6 cellular contexts compared by ENCODE assay signal in genomic region chr7:141737118-141737835, GRCh38. TPM values are rescaled to one million over a fixed set of nuclear protein-coding genes. Genes with fewer than 3 reads are reported as not detected.
DNase-seq lines count a peak whose midpoint lies in the region; FAIRE-seq and TF ChIP-seq lines count a peak whose summit lies in the region.

No MANE protein-coding gene starts in this region.

- no peak overlapping the region for H3K4ac ChIP-seq in neuronal stem cell (ENCODE audit: low read length)

- H2BK5ac ChIP-seq in neuronal stem cell (ENCODE audit: low read length): no peak overlapping the region

- H3K27ac Mint-ChIP-seq in CD8-positive, alpha-beta memory T cell: peak overlapping the region; percentile 88 to 99 (median 98)

- peaks cover 33% of the 10 kb centered on the region for H3K4me1 ChIP-seq in CD8-positive, alpha-beta memory T cell (ENCODE audit: insufficient read depth, low read length)
- H3K4me1 ChIP-seq in neuronal stem cell (ENCODE audit: control insufficient read depth in 2 of 2, insufficient read depth in 1 of 2, low read depth in 1 of 2, low read length in 2 of 2): peaks cover 3 to 7% of the 10 kb centered on the region in 2 donors

- no peak overlapping the region for H4K91ac ChIP-seq in neuronal stem cell (ENCODE audit: low read depth, low read length, poor library complexity)

- no CpG with 5 or more reads among the region's 11 CpGs for whole genome bisulfite sequencing in neuronal stem cell (ENCODE audit: extremely low coverage in 2 of 2, insufficient read length in 2 of 2, insufficient replicate concordance in 1 of 2), 2 donors

- H3K4me3 ChIP-seq in CD8-positive, alpha-beta memory T cell (ENCODE audit: low read length): peak overlapping the region; percentile 67
- H3K4me3 ChIP-seq in bronchial epithelial cell (ENCODE audit: low read depth, low read length) (peak overlapping the region; percentile 80), neuronal stem cell (ENCODE audit: low read length in 2 of 2) (peak overlapping the region; percentile 71 to 78)

- H2BK15ac ChIP-seq in neuronal stem cell (ENCODE audit: low read length): no peak overlapping the region

- H4K8ac ChIP-seq in neuronal stem cell (ENCODE audit: low read depth, low read length): no peak overlapping the region

- CTCF ChIA-PET in CD8-positive, alpha-beta memory T cell (lab: Charles Lee): interaction anchor here (0.6 to 3.2 kb wide), 30 partner anchors 8 to 1740 kb away, joined by 3 to 34 read pairs (median 4); partner anchors contain the start of genes AGK, DENND11, MRPS33 and TAS2R4

- no peak overlapping the region for H2BK12ac ChIP-seq in neuronal stem cell (ENCODE audit: low read length)

- DNase-seq in CD8-positive, alpha-beta memory T cell: peak; percentile 6 to 47 (median 34)
- peak; percentile 58 for DNase-seq in NAMALWA (ENCODE audit: low spot score)
- peak; percentile 8 for DNase-seq in bronchial epithelial cell (ENCODE audit: low read depth)
- DNase-seq in neuronal stem cell (ENCODE audit: low spot score): no peak
- DNase-seq in ACHN: no peak
- no peak for DNase-seq in AG08395 (ENCODE audit: low spot score)

- H3K27ac ChIP-seq in CD8-positive, alpha-beta memory T cell (ENCODE audit: low read depth, low read length): peak overlapping the region; percentile 85
- H3K27ac ChIP-seq in neuronal stem cell (replicated peaks; ENCODE audit: low read length): no peak overlapping the region

- peak overlapping the region; percentile 86 for H3K23ac ChIP-seq in neuronal stem cell (ENCODE audit: low read depth, low read length, poor library complexity)

- no peak overlapping the region for H2BK120ac ChIP-seq in neuronal stem cell (ENCODE audit: low read depth, low read length)

- POLR2A ChIA-PET in CD8-positive, alpha-beta memory T cell (lab: Charles Lee): interaction anchor here (1.3 to 1.4 kb wide), 2 partner anchors 36 to 83 kb away, joined by 5 to 22 read pairs; partner anchors contain the start of gene DENND11

- H3K4me1 Mint-ChIP-seq in CD8-positive, alpha-beta memory T cell: peaks cover 40 to 61% (median 58%) of the 10 kb centered on the region in 3 donors

- no peaks in the 10 kb centered on the region for H3K9me3 ChIP-seq in CD8-positive, alpha-beta memory T cell (ENCODE audit: low read length)
- H3K9me3 ChIP-seq in neuronal stem cell (replicated peaks in 1 of 2; ENCODE audit: control insufficient read depth in 2 of 2, insufficient read depth in 1 of 2, low read depth in 1 of 2, low read length in 2 of 2): no peaks in the 10 kb centered on the region

- peak overlapping the region; percentile 87 for H2AFZ ChIP-seq in neuronal stem cell (ENCODE audit: low read length)

- H2AK5ac ChIP-seq in neuronal stem cell (ENCODE audit: low read depth, low read length): no peak overlapping the region

- peaks cover 25% of the 10 kb centered on the region for H3K36me3 ChIP-seq in CD8-positive, alpha-beta memory T cell (ENCODE audit: insufficient read depth, low read length)
- H3K36me3 ChIP-seq in bronchial epithelial cell (ENCODE audit: control insufficient read depth, insufficient read depth, low read length): peaks cover 9% of the 10 kb centered on the region
- H3K36me3 ChIP-seq in neuronal stem cell (replicated peaks in 1 of 2; ENCODE audit: control insufficient read depth in 2 of 2, insufficient read depth in 2 of 2, low read length in 2 of 2): peaks cover 13 to 32% of the 10 kb centered on the region in 2 donors

- H3K27me3 Mint-ChIP-seq in CD8-positive, alpha-beta memory T cell: no peaks in the 10 kb centered on the region

- H3K14ac ChIP-seq in neuronal stem cell (ENCODE audit: low read length): no peak overlapping the region

- H3K9ac ChIP-seq in neuronal stem cell (ENCODE audit: low read depth, low read length, poor library complexity): no peak overlapping the region

- H3K27me3 ChIP-seq in CD8-positive, alpha-beta memory T cell (ENCODE audit: insufficient read depth, low read length, poor library complexity, severe bottlenecking): no peaks in the 10 kb centered on the region
- H3K27me3 ChIP-seq in bronchial epithelial cell (ENCODE audit: control insufficient read depth, insufficient read depth, low read length) (no peaks in the 10 kb centered on the region), neuronal stem cell (ENCODE audit: control insufficient read depth in 3 of 3, insufficient read depth in 3 of 3, low read depth in 1 of 3, low read length in 3 of 3) (peaks cover 0 to 2% (median 0%) of the 10 kb centered on the region in 3 experiments)

- no peak overlapping the region for H3K18ac ChIP-seq in neuronal stem cell (ENCODE audit: low read length)

- peaks cover 4% of the 10 kb centered on the region for H3K79me1 ChIP-seq in neuronal stem cell (ENCODE audit: low read depth, low read length)

- FAIRE-seq in bronchial epithelial cell (lab: Jason Lieb, UNC): no peak

- H3K4me2 ChIP-seq in neuronal stem cell (ENCODE audit: insufficient read depth, low read length, poor library complexity, severe bottlenecking): no peak overlapping the region

- no peak for TF ChIP-seq CTCF in bronchial epithelial cell (IDR thresholded peaks at IDR 0.05; ENCODE audit: insufficient read depth, low read length, severe bottlenecking)

- in situ Hi-C loops in ACHN (cut with HindIII; ENCODE audit: low pct_ligation_motif_present, low pct_unique_long_range_greater_than_20kb, low sequenced_read_pairs): no loop called here

- H3K36me3 Mint-ChIP-seq in CD8-positive, alpha-beta memory T cell: peaks cover 0 to 34% (median 11%) of the 10 kb centered on the region in 3 donors

- H3K9me3 Mint-ChIP-seq in CD8-positive, alpha-beta memory T cell: no peaks in the 10 kb centered on the region

- H3K4me3 Mint-ChIP-seq in CD8-positive, alpha-beta memory T cell: peak overlapping the region; percentile 93 to 99 (median 98)

RNA-seq across cellular contexts. Expression of gene SSBP1, which starts 0.9 kb away (rescaled TPM):
- 100 to 1,000 TPM; 284 to 291 TPM for total RNA-seq in CD8-positive, alpha-beta memory T cell
- 331 TPM for polyA plus RNA-seq in CD8-positive, alpha-beta memory T cell
- total RNA-seq in bronchial epithelial cell: 126 and 162 TPM in 2 replicates
- polyA plus RNA-seq in neuronal stem cell (2013, experiment 1 of 2): 273 TPM
- 267 TPM for polyA plus RNA-seq in neuronal stem cell (2013, experiment 2 of 2)

RNA-seq across cellular contexts. Expression of gene TAS2R3, which starts 26.6 kb away (rescaled TPM):
- total RNA-seq in CD8-positive, alpha-beta memory T cell: 1 to 10 TPM in 1 of 2 experiments, under 1 TPM in 1; 0.98 to 1.0 TPM
- polyA plus RNA-seq in CD8-positive, alpha-beta memory T cell: not detected
- total RNA-seq in bronchial epithelial cell: 3.9 and 7.6 TPM in 2 replicates
- 0.10 TPM for polyA plus RNA-seq in neuronal stem cell (2013, experiment 1 of 2)
- 0.18 TPM for polyA plus RNA-seq in neuronal stem cell (2013, experiment 2 of 2)

RNA-seq across cellular contexts. Expression of gene WEE2, which starts 29.1 kb away (rescaled TPM):
- not detected for total RNA-seq in CD8-positive, alpha-beta memory T cell
- polyA plus RNA-seq in CD8-positive, alpha-beta memory T cell: not detected
- total RNA-seq in bronchial epithelial cell: not detected in 2 replicates
- polyA plus RNA-seq in neuronal stem cell (2013, experiment 1 of 2): 0.04 TPM
- polyA plus RNA-seq in neuronal stem cell (2013, experiment 2 of 2): 0.04 TPM

RNA-seq across cellular contexts. Expression of gene DENND11, which starts 35.3 kb away (rescaled TPM):
- 10 to 100 TPM; 25.9 to 27.4 TPM for total RNA-seq in CD8-positive, alpha-beta memory T cell
- polyA plus RNA-seq in CD8-positive, alpha-beta memory T cell: 17.3 TPM
- 19.2 and 21.8 TPM in 2 replicates for total RNA-seq in bronchial epithelial cell
- polyA plus RNA-seq in neuronal stem cell (2013, experiment 1 of 2): 8.5 TPM
- 8.2 TPM for polyA plus RNA-seq in neuronal stem cell (2013, experiment 2 of 2)

RNA-seq across cellular contexts. Expression of gene TAS2R4, which starts 39.2 kb away (rescaled TPM):
- under 1 TPM; 0.62 to 0.92 TPM for total RNA-seq in CD8-positive, alpha-beta memory T cell
- polyA plus RNA-seq in CD8-positive, alpha-beta memory T cell: not detected
- total RNA-seq in bronchial epithelial cell: 1.8 and 5.4 TPM in 2 replicates
- 0.28 TPM for polyA plus RNA-seq in neuronal stem cell (2013, experiment 1 of 2)
- polyA plus RNA-seq in neuronal stem cell (2013, experiment 2 of 2): 0.30 TPM

Comparison
In these comparisons a context has a peak if more than half of its experiments do, and no peak if none do; other contexts are left out.
1. DNase-seq: peak in CD8-positive, alpha-beta memory T cell (5 of 5), NAMALWA (single experiment) and bronchial epithelial cell (single experiment); none in neuronal stem cell (single experiment), ACHN (single experiment) and AG08395 (single experiment).
2. Peak in every context shown above with its lines, with median percentiles within 50 percentile points of each other: H3K4me3 ChIP-seq.